Comparison of ENCODE assay signal across 8 cellular contexts in the genomic region with DNA sequence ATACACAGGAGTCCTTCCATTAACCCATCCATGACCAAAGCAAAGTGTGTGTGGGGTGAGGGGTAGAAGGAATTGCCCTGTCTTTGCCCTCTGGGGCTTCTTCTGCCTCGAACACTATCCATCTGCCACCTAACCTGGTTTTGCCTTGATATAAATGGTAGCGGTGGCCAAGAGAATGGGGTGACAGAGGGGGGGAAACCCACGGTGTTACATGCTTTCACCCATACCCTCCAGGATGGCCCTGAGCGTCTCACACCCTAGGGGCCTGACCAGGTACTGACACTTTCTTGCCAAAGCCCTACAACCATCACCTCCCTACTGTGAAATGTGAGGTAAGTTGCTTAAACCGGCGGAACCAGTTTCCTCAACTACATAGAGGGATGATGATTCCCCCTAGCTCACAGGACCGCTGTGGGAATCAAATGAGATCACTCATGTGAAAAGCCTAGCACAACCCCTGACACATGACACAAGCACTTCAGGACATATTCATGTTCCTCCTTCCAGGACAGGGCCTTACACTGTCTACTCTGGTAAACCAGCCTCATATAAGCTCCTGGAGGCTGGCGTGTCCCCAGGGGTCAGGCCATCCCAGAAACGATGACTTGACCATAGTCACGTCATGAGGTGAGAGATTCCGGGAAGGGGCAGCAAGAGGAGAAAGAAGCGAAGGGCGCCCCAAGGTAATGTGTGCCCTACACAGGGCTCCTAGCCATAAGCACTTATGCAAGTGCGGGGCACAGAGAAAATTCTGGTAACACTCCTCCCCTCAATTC. TPM values are rescaled to one million over a fixed set of nuclear protein-coding genes. Genes with fewer than 3 reads are reported as not detected.
DNase-seq lines count a peak whose midpoint lies in the region; ATAC-seq and TF ChIP-seq lines count a peak whose summit lies in the region.

No MANE protein-coding gene starts in this region.

- peak; percentile 34 for ATAC-seq in HG02885 (IDR thresholded peaks at IDR 0.05; ENCODE audit: poor library complexity, unreplicated experiment)
- ATAC-seq in activated CD8-positive, alpha-beta T cell treated with anti-CD3 and anti-CD28 coated beads for 36 hours = peak; percentile 62
- ATAC-seq in natural killer cell = peak; percentile 58 to 67 (median 64)

- H3K4me3 Mint-ChIP-seq in activated CD8-positive, alpha-beta T cell treated with anti-CD3 and anti-CD28 coated beads for 36 hours = peak overlapping the region; percentile 86
- peak overlapping the region; percentile 88 for H3K4me3 Mint-ChIP-seq in natural killer cell
- peak overlapping the region; percentile 91 for H3K4me3 Mint-ChIP-seq in type B pancreatic cell

- H3K4me3 ChIP-seq in esophagus squamous epithelium = peak overlapping the region; percentile 49 to 71 (median 62)

- peak; percentile 55 for DNase-seq in NK-92 treated with Interleukin-12 subunit alpha and Interleukin-12 subunit beta, amount 100 ng/mL, for 24 hours (lab: John Stamatoyannopoulos, UW)
- no peak for DNase-seq in NK-92 (lab: John Stamatoyannopoulos, UW; ENCODE audit: unreplicated experiment)
- peak; percentile 42 for DNase-seq in NCI-H2196 treated with DMSO at 0.1 percent for 48 hours (lab: John Stamatoyannopoulos, UW; ENCODE audit: unreplicated experiment)
- peak; percentile 90 for DNase-seq in activated CD8-positive, alpha-beta T cell treated with anti-CD3 and anti-CD28 coated beads for 36 hours
- peak; percentile 56 for DNase-seq in esophagus squamous epithelium (lab: John Stamatoyannopoulos, UW)
- peak; percentile 74 for DNase-seq in natural killer cell
- DNase-seq in type B pancreatic cell (ENCODE audit: extremely low spot score, unreplicated experiment) = no peak

- H3K27ac Mint-ChIP-seq in activated CD8-positive, alpha-beta T cell treated with anti-CD3 and anti-CD28 coated beads for 36 hours = peak overlapping the region; percentile 99
- peak overlapping the region; percentile 98 to 100 for H3K27ac Mint-ChIP-seq in natural killer cell
- peak overlapping the region; percentile 100 for H3K27ac Mint-ChIP-seq in type B pancreatic cell

- no peaks in the 10 kb centered on the region for H3K36me3 ChIP-seq in esophagus squamous epithelium

- H3K4me1 ChIP-seq in esophagus squamous epithelium = peaks cover 11 to 44% (median 22%) of the 10 kb centered on the region in 3 donors

- CTCF ChIA-PET in activated CD8-positive, alpha-beta T cell treated with anti-CD3 and anti-CD28 coated beads for 36 hours (lab: Charles Lee) = interaction anchor here (1.2 to 14.0 kb wide), 5 partner anchors 16 to 229 kb away, joined by 3 to 215 read pairs (median 5); a partner anchor contains a TSS

- intact Hi-C loops in activated CD8-positive, alpha-beta T cell treated with anti-CD3 and anti-CD28 coated beads for 36 hours (cut with micrococcal nuclease) = loop anchor here (5.0 kb wide), 1 partner anchor 51 kb away; a partner anchor contains a TSS
- intact Hi-C loops in esophagus squamous epithelium (cut with DNase I) = loop anchor here (5.0 kb wide), 1 partner anchor 54 kb away; a partner anchor contains a TSS
- intact Hi-C loops in natural killer cell (cut with micrococcal nuclease) = loop anchor here (1.0 to 10.0 kb wide), 10 partner anchors 8 to 494 kb away; no protein-coding TSS in a partner anchor

- no peaks in the 10 kb centered on the region for H3K27me3 Mint-ChIP-seq in activated CD8-positive, alpha-beta T cell treated with anti-CD3 and anti-CD28 coated beads for 36 hours
- H3K27me3 Mint-ChIP-seq in natural killer cell (ENCODE audit: low read depth in 2 of 2) (no peaks in the 10 kb centered on the region), type B pancreatic cell (peaks cover 3% of the 10 kb centered on the region)

- TF ChIP-seq POLR2A in esophagus squamous epithelium (IDR thresholded peaks at IDR 0.05) = peak in 3 of 4 donors; percentile 19 to 76 (median 59)

- peaks cover 66% of the 10 kb centered on the region for H3K4me1 Mint-ChIP-seq in activated CD8-positive, alpha-beta T cell treated with anti-CD3 and anti-CD28 coated beads for 36 hours (ENCODE audit: low read depth)
- H3K4me1 Mint-ChIP-seq in natural killer cell (peaks cover 52 to 59% of the 10 kb centered on the region in 2 donors), type B pancreatic cell (ENCODE audit: unreplicated experiment) (peaks cover 37% of the 10 kb centered on the region)

- H3K27me3 ChIP-seq in esophagus squamous epithelium = no peaks in the 10 kb centered on the region

- WGBS in esophagus squamous epithelium, 2 donors = 35 to 36% methylated on average over 10 to 12 of the region's 14 CpGs

- H3K36me3 Mint-ChIP-seq in activated CD8-positive, alpha-beta T cell treated with anti-CD3 and anti-CD28 coated beads for 36 hours (ENCODE audit: low read depth) = peaks cover 9% of the 10 kb centered on the region
- H3K36me3 Mint-ChIP-seq in natural killer cell = no peaks in the 10 kb centered on the region
- H3K36me3 Mint-ChIP-seq in type B pancreatic cell = peaks cover 4% of the 10 kb centered on the region

- TF ChIP-seq CTCF in activated CD8-positive, alpha-beta T cell treated with anti-CD3 and anti-CD28 coated beads for 36 hours (IDR thresholded peaks at IDR 0.05) = peak; percentile 72
- peak in 5 of 6 experiments; percentile 28 to 86 (median 76) for TF ChIP-seq CTCF in esophagus squamous epithelium (IDR thresholded peaks at IDR 0.05)
- TF ChIP-seq CTCF in natural killer cell (IDR thresholded peaks at IDR 0.05) = peak; percentile 54
- TF ChIP-seq CTCF in type B pancreatic cell (conservative IDR thresholded peaks at IDR 0.05) = peak; percentile 71

- H3K9me3 ChIP-seq in esophagus squamous epithelium = no peaks in the 10 kb centered on the region

- H3K27ac ChIP-seq in esophagus squamous epithelium = peak overlapping the region; percentile 96 to 99 (median 98)

- POLR2A ChIA-PET in activated CD8-positive, alpha-beta T cell treated with anti-CD3 and anti-CD28 coated beads for 36 hours (lab: Charles Lee) = interaction anchor here (0.8 to 38.3 kb wide), 8 partner anchors 9 to 228 kb away, joined by 3 to 955 read pairs (median 20); a partner anchor contains a TSS

- H3K9me3 Mint-ChIP-seq in activated CD8-positive, alpha-beta T cell treated with anti-CD3 and anti-CD28 coated beads for 36 hours = no peaks in the 10 kb centered on the region
- H3K9me3 Mint-ChIP-seq in natural killer cell (no peaks in the 10 kb centered on the region), type B pancreatic cell (peaks cover 10% of the 10 kb centered on the region)

RNA-seq across cellular contexts. Expression of a gene that starts 49.7 kb away (rescaled TPM):
- total RNA-seq in activated CD8-positive, alpha-beta T cell treated with anti-CD3 and anti-CD28 coated beads for 36 hours = 10 to 100 TPM; 19.2 to 24.6 TPM
- total RNA-seq in esophagus squamous epithelium (10 to 100 TPM in 1 of 4 donors, 1 to 10 TPM in 3; 4.5 to 15.1 (median 8.7) TPM), natural killer cell (10 to 100 TPM; 22.7 to 31.5 (median 25.7) TPM), type B pancreatic cell (ENCODE audit: low replicate concordance) (15.5 and 18.8 TPM in 2 replicates)

RNA-seq across cellular contexts. Expression of a gene that starts 53.9 kb away (rescaled TPM):
- 100 to 1,000 TPM; 470 to 489 TPM for total RNA-seq in activated CD8-positive, alpha-beta T cell treated with anti-CD3 and anti-CD28 coated beads for 36 hours
- 100 to 1,000 TPM in 3 of 4 donors, 10 to 100 TPM in 1; 96.8 to 205 (median 177) TPM for total RNA-seq in esophagus squamous epithelium
- 100 to 1,000 TPM; 329 to 358 (median 352) TPM for total RNA-seq in natural killer cell
- total RNA-seq in type B pancreatic cell (ENCODE audit: low replicate concordance) = 316 and 349 TPM in 2 replicates

Comparison
In these comparisons a context has a peak if more than half of its experiments do, and no peak if none do; other contexts are left out.
1. DNase-seq: peak in NK-92 treated with Interleukin-12 subunit alpha and Interleukin-12 subunit beta, amount 100 ng/mL, for 24 hours (single experiment), NCI-H2196 treated with DMSO at 0.1 percent for 48 hours (single experiment), activated CD8-positive, alpha-beta T cell treated with anti-CD3 and anti-CD28 coated beads for 36 hours (single experiment), esophagus squamous epithelium (single experiment) and natural killer cell (single experiment); none in NK-92 (single experiment) and type B pancreatic cell (single experiment).
2. Peak in every context shown above with its lines, with median percentiles within 50 percentile points of each other: ATAC-seq, H3K27ac Mint-ChIP-seq, H3K4me3 Mint-ChIP-seq and CTCF ChIP-seq.